In genomic region chr17:64320613-64321553, GRCh38 we compare ENCODE assay signal across 1 cellular context.
TF ChIP-seq lines count a peak whose summit lies in the region.

No MANE protein-coding gene starts in this region.

TF ChIP-seq in HepG2, 621 proteins besides CTCF, POLR2A, EP300 and RAD21 (continued from another document and continues in another):
- TF ChIP-seq ZNF407 (CRISPR knock-in tag; IDR thresholded peaks at IDR 0.05; ENCODE audit: not compliant biosample characterization) (peak; percentile 10), PITX1 (CRISPR knock-in tag; IDR thresholded peaks at IDR 0.05) (peak; percentile 42; the same call in 1 of the 2 replicates), CEBPB (IDR thresholded peaks at IDR 0.05; ENCODE audit: borderline replicate concordance, low read depth, low read length) (peak; percentile 55; the same call in 1 of the 2 replicates), KAT7 (CRISPR knock-in tag; IDR thresholded peaks at IDR 0.05; ENCODE audit: borderline replicate concordance) (no peak), MATR3 (CRISPR knock-in tag; IDR thresholded peaks at IDR 0.05) (no peak), THAP11 (CRISPR knock-in tag; IDR thresholded peaks at IDR 0.05) (peak; percentile 15; the same call in 1 of the 2 replicates), MIXL1 (CRISPR knock-in tag; IDR thresholded peaks at IDR 0.05) (peak; percentile 70; the same call in 1 of the 2 replicates), ZNF841 (CRISPR knock-in tag; IDR thresholded peaks at IDR 0.05; ENCODE audit: borderline replicate concordance) (no peak), CEBPG (CRISPR knock-in tag; IDR thresholded peaks at IDR 0.05) (peak; percentile 47), SIN3B (IDR thresholded peaks at IDR 0.05; ENCODE audit: low read length) (no peak), ZNF501 (CRISPR knock-in tag; IDR thresholded peaks at IDR 0.05) (peak; percentile 39; the same call in 1 of the 2 replicates), PRMT3 (CRISPR knock-in tag; IDR thresholded peaks at IDR 0.05; ENCODE audit: borderline replicate concordance, low read depth) (no peak), MAFK (conservative IDR thresholded peaks at IDR 0.05 in 1 of 2, IDR thresholded peaks at IDR 0.05 in 1 of 2; ENCODE audit: low read length in 2 of 2) (no peak), SALL2 (CRISPR knock-in tag; IDR thresholded peaks at IDR 0.05) (peak; percentile 56; the same call in 1 of the 2 replicates), PHB2 (IDR thresholded peaks at IDR 0.05; ENCODE audit: partially characterized antibody) (no peak), ZSCAN20 (CRISPR knock-in tag; IDR thresholded peaks at IDR 0.05; ENCODE audit: borderline replicate concordance) (peak; percentile 49; the same call in 1 of the 2 replicates), ZFAT (CRISPR knock-in tag; conservative IDR thresholded peaks at IDR 0.05) (no peak), KDM2A (CRISPR knock-in tag; IDR thresholded peaks at IDR 0.05; ENCODE audit: borderline replicate concordance, low read depth) (peak; percentile 39; the same call in 1 of the 2 replicates), CCDC6 (CRISPR knock-in tag; IDR thresholded peaks at IDR 0.05) (peak; percentile 61; the same call in 1 of the 2 replicates), CHD4 (IDR thresholded peaks at IDR 0.05; ENCODE audit: borderline replicate concordance, low read length) (peak; percentile 67; the same call in 1 of the 2 replicates), IRF1 (CRISPR knock-in tag; IDR thresholded peaks at IDR 0.05; ENCODE audit: low read depth) (no peak), ZNF383 (CRISPR knock-in tag; IDR thresholded peaks at IDR 0.05; ENCODE audit: borderline replicate concordance) (no peak), ATM (IDR thresholded peaks at IDR 0.05; ENCODE audit: borderline replicate concordance) (no peak), RCOR2 (CRISPR knock-in tag; IDR thresholded peaks at IDR 0.05) (0 out of 2 replicates have a peak, but pooled peaks have one; percentile 16), CENPX (CRISPR knock-in tag; IDR thresholded peaks at IDR 0.05) (no peak)
- TF ChIP-seq, protein P1, sequence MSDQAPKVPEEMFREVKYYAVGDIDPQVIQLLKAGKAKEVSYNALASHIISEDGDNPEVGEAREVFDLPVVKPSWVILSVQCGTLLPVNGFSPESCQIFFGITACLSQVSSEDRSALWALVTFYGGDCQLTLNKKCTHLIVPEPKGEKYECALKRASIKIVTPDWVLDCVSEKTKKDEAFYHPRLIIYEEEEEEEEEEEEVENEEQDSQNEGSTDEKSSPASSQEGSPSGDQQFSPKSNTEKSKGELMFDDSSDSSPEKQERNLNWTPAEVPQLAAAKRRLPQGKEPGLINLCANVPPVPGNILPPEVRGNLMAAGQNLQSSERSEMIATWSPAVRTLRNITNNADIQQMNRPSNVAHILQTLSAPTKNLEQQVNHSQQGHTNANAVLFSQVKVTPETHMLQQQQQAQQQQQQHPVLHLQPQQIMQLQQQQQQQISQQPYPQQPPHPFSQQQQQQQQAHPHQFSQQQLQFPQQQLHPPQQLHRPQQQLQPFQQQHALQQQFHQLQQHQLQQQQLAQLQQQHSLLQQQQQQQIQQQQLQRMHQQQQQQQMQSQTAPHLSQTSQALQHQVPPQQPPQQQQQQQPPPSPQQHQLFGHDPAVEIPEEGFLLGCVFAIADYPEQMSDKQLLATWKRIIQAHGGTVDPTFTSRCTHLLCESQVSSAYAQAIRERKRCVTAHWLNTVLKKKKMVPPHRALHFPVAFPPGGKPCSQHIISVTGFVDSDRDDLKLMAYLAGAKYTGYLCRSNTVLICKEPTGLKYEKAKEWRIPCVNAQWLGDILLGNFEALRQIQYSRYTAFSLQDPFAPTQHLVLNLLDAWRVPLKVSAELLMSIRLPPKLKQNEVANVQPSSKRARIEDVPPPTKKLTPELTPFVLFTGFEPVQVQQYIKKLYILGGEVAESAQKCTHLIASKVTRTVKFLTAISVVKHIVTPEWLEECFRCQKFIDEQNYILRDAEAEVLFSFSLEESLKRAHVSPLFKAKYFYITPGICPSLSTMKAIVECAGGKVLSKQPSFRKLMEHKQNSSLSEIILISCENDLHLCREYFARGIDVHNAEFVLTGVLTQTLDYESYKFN (CRISPR knock-in tag; conservative IDR thresholded peaks at IDR 0.05), result 0 out of 2 replicates have a peak, but pooled peaks have one; percentile 15
- TF ChIP-seq, protein P2, sequence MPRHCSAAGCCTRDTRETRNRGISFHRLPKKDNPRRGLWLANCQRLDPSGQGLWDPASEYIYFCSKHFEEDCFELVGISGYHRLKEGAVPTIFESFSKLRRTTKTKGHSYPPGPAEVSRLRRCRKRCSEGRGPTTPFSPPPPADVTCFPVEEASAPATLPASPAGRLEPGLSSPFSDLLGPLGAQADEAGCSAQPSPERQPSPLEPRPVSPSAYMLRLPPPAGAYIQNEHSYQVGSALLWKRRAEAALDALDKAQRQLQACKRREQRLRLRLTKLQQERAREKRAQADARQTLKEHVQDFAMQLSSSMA (CRISPR knock-in tag; IDR thresholded peaks at IDR 0.05), result no peak; the same call in 1 of the 2 replicates
- TF ChIP-seq, protein P3, sequence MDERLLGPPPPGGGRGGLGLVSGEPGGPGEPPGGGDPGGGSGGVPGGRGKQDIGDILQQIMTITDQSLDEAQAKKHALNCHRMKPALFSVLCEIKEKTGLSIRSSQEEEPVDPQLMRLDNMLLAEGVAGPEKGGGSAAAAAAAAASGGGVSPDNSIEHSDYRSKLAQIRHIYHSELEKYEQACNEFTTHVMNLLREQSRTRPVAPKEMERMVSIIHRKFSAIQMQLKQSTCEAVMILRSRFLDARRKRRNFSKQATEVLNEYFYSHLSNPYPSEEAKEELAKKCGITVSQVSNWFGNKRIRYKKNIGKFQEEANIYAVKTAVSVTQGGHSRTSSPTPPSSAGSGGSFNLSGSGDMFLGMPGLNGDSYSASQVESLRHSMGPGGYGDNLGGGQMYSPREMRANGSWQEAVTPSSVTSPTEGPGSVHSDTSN (CRISPR knock-in tag; IDR thresholded peaks at IDR 0.05), result no peak
- TF ChIP-seq, protein P4, sequence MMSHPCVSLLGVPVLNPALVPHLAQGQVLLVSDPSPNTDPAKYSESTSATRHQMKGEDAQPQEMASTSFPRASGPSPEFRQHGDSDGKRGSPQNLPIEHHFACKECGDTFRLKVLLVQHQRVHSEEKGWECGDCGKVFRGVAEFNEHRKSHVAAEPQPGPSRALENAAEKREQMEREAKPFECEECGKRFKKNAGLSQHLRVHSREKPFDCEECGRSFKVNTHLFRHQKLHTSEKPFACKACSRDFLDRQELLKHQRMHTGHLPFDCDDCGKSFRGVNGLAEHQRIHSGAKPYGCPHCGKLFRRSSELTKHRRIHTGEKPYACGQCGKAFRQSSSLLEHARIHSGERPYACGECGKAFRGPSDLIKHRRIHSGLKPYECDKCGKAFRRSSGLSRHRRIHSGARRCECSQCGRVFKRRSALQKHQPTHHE (CRISPR knock-in tag; IDR thresholded peaks at IDR 0.05; ENCODE audit: borderline replicate concordance), result peak; percentile 85; the same call in 1 of the 2 replicates
- TF ChIP-seq, protein P5, sequence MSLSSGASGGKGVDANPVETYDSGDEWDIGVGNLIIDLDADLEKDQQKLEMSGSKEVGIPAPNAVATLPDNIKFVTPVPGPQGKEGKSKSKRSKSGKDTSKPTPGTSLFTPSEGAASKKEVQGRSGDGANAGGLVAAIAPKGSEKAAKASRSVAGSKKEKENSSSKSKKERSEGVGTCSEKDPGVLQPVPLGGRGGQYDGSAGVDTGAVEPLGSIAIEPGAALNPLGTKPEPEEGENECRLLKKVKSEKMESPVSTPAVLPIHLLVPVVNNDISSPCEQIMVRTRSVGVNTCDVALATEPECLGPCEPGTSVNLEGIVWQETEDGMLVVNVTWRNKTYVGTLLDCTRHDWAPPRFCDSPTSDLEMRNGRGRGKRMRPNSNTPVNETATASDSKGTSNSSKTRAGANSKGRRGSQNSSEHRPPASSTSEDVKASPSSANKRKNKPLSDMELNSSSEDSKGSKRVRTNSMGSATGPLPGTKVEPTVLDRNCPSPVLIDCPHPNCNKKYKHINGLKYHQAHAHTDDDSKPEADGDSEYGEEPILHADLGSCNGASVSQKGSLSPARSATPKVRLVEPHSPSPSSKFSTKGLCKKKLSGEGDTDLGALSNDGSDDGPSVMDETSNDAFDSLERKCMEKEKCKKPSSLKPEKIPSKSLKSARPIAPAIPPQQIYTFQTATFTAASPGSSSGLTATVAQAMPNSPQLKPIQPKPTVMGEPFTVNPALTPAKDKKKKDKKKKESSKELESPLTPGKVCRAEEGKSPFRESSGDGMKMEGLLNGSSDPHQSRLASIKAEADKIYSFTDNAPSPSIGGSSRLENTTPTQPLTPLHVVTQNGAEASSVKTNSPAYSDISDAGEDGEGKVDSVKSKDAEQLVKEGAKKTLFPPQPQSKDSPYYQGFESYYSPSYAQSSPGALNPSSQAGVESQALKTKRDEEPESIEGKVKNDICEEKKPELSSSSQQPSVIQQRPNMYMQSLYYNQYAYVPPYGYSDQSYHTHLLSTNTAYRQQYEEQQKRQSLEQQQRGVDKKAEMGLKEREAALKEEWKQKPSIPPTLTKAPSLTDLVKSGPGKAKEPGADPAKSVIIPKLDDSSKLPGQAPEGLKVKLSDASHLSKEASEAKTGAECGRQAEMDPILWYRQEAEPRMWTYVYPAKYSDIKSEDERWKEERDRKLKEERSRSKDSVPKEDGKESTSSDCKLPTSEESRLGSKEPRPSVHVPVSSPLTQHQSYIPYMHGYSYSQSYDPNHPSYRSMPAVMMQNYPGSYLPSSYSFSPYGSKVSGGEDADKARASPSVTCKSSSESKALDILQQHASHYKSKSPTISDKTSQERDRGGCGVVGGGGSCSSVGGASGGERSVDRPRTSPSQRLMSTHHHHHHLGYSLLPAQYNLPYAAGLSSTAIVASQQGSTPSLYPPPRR (CRISPR knock-in tag; IDR thresholded peaks at IDR 0.05; ENCODE audit: borderline replicate concordance), result 0 out of 2 replicates have a peak, but pooled peaks have one; percentile 32
- TF ChIP-seq, protein P6, sequence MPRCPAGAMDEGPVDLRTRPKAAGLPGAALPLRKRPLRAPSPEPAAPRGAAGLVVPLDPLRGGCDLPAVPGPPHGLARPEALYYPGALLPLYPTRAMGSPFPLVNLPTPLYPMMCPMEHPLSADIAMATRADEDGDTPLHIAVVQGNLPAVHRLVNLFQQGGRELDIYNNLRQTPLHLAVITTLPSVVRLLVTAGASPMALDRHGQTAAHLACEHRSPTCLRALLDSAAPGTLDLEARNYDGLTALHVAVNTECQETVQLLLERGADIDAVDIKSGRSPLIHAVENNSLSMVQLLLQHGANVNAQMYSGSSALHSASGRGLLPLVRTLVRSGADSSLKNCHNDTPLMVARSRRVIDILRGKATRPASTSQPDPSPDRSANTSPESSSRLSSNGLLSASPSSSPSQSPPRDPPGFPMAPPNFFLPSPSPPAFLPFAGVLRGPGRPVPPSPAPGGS (CRISPR knock-in tag; IDR thresholded peaks at IDR 0.05), result 0 out of 2 replicates have a peak, but pooled peaks have one; percentile 17
